Comparison of ENCODE assay signal across 11 cellular contexts in genomic region chr17:77462553-77463497, GRCh38.
DNase-seq lines count a peak whose midpoint lies in the region; ATAC-seq and TF ChIP-seq lines count a peak whose summit lies in the region.
"Had no signal": no experiment of that assay in that cellular context is flagged by ENCODE, and none has a peak within 500 bp of the region (broad histone marks: within the 10 kb centered on the region; RNA-seq: fewer than 3 reads in every experiment).

No MANE protein-coding gene starts in this region.

- no peaks in the 10 kb centered on the region for H3K27me3 Mint-ChIP-seq in activated T-cell treated with anti-CD3 and anti-CD28 coated beads, Interleukin-2, amount 50 U/mL, for 24 hours
- H3K27me3 Mint-ChIP-seq in activated T-helper 1 cell treated with anti-CD3 and anti-CD28 coated beads, Interleukin-12 subunit alpha, Interleukin-12 subunit beta, Interleukin-2, Interleukin-4 antibody, amounts not matched to agents 30 ng/mL and 10 ng/mL and 1 ng/mL, durations not matched to agents 14 hours and 24 hours and 36 hours (ENCODE audit: insufficient read depth) = no peaks in the 10 kb centered on the region
- no peaks in the 10 kb centered on the region for H3K27me3 Mint-ChIP-seq in stimulated activated naive CD8-positive, alpha-beta T cell treated with anti-CD3 and anti-CD28 coated beads, Interleukin-15, amount 100 ng/mL, for 72 hours

- H3K4me3 Mint-ChIP-seq in activated T-cell treated with anti-CD3 and anti-CD28 coated beads, Interleukin-2, amount 50 U/mL, for 24 hours = peak overlapping the region; percentile 98
- peak overlapping the region; percentile 72 for H3K4me3 Mint-ChIP-seq in activated T-helper 1 cell treated with anti-CD3 and anti-CD28 coated beads, Interleukin-12 subunit alpha, Interleukin-12 subunit beta, Interleukin-2, Interleukin-4 antibody, amounts not matched to agents 30 ng/mL and 10 ng/mL and 1 ng/mL, durations not matched to agents 14 hours and 24 hours and 36 hours
- peak overlapping the region; percentile 93 to 94 for H3K4me3 Mint-ChIP-seq in stimulated activated naive CD8-positive, alpha-beta T cell treated with anti-CD3 and anti-CD28 coated beads, Interleukin-15, amount 100 ng/mL, for 72 hours

- no peaks in the 10 kb centered on the region for H3K9me3 ChIP-seq in lower lobe of right lung
- H3K9me3 ChIP-seq: thoracic aorta had no signal

- H3K36me3 Mint-ChIP-seq in activated T-cell treated with anti-CD3 and anti-CD28 coated beads, Interleukin-2, amount 50 U/mL, for 24 hours (ENCODE audit: low read depth) = peaks cover 78% of the 10 kb centered on the region
- H3K36me3 Mint-ChIP-seq in activated T-helper 1 cell treated with anti-CD3 and anti-CD28 coated beads, Interleukin-12 subunit alpha, Interleukin-12 subunit beta, Interleukin-2, Interleukin-4 antibody, amounts not matched to agents 30 ng/mL and 10 ng/mL and 1 ng/mL, durations not matched to agents 14 hours and 24 hours and 36 hours (ENCODE audit: low read depth) = peaks cover 30% of the 10 kb centered on the region

- no peaks in the 10 kb centered on the region for H3K9me3 Mint-ChIP-seq in activated T-cell treated with anti-CD3 and anti-CD28 coated beads, Interleukin-2, amount 50 U/mL, for 24 hours
- no peaks in the 10 kb centered on the region for H3K9me3 Mint-ChIP-seq in activated T-helper 1 cell treated with anti-CD3 and anti-CD28 coated beads, Interleukin-12 subunit alpha, Interleukin-12 subunit beta, Interleukin-2, Interleukin-4 antibody, amounts not matched to agents 30 ng/mL and 10 ng/mL and 1 ng/mL, durations not matched to agents 14 hours and 24 hours and 36 hours
- H3K9me3 Mint-ChIP-seq in stimulated activated naive CD8-positive, alpha-beta T cell treated with anti-CD3 and anti-CD28 coated beads, Interleukin-15, amount 100 ng/mL, for 72 hours = peaks cover 0 to 4% of the 10 kb centered on the region in 2 donors

- H3K4me3 ChIP-seq in lower lobe of right lung (no peak overlapping the region), coronary artery (no peak overlapping the region)
- H3K4me3 ChIP-seq: thoracic aorta had no signal

- DNase-seq in activated T-cell treated with anti-CD3 and anti-CD28 coated beads, Interleukin-2, amount 50 U/mL, for 24 hours = no peak
- DNase-seq in activated T-cell treated with anti-CD3 and anti-CD28 coated beads, Interleukin-2, amount 50 U/mL, for 48 hours = no peak
- DNase-seq in activated T-helper 1 cell treated with anti-CD3 and anti-CD28 coated beads, Interleukin-12 subunit alpha, Interleukin-12 subunit beta, Interleukin-2, Interleukin-4 antibody, amounts not matched to agents 30 ng/mL and 10 ng/mL and 1 ng/mL, durations not matched to agents 14 hours and 24 hours and 36 hours (ENCODE audit: low spot score) = no peak
- DNase-seq in lower lobe of right lung = no peak
- DNase-seq in stimulated activated naive CD8-positive, alpha-beta T cell treated with anti-CD3 and anti-CD28 coated beads, Interleukin-15, amount 100 ng/mL, for 72 hours = no peak
- no peak for DNase-seq in coronary artery (ENCODE audit: low spot score)
- DNase-seq: NCI-H187; stimulated activated CD4-positive, alpha-beta T cell treated with anti-CD3 and anti-CD28 coated beads, Interleukin-2, amount 100 ng/mL, for 24 hours had no signal

- H3K36me3 ChIP-seq in lower lobe of right lung = peaks cover 3% of the 10 kb centered on the region
- H3K36me3 ChIP-seq: thoracic aorta had no signal

- no peak for TF ChIP-seq CTCF in lower lobe of right lung (IDR thresholded peaks at IDR 0.05)
- no peak for TF ChIP-seq CTCF in coronary artery (IDR thresholded peaks at IDR 0.05)

- H3K27ac Mint-ChIP-seq in activated T-cell treated with anti-CD3 and anti-CD28 coated beads, Interleukin-2, amount 50 U/mL, for 24 hours = peak overlapping the region; percentile 97
- peak overlapping the region; percentile 98 for H3K27ac Mint-ChIP-seq in activated T-helper 1 cell treated with anti-CD3 and anti-CD28 coated beads, Interleukin-12 subunit alpha, Interleukin-12 subunit beta, Interleukin-2, Interleukin-4 antibody, amounts not matched to agents 30 ng/mL and 10 ng/mL and 1 ng/mL, durations not matched to agents 14 hours and 24 hours and 36 hours
- peak overlapping the region; percentile 94 to 99 for H3K27ac Mint-ChIP-seq in stimulated activated naive CD8-positive, alpha-beta T cell treated with anti-CD3 and anti-CD28 coated beads, Interleukin-15, amount 100 ng/mL, for 72 hours

- peaks cover 91% of the 10 kb centered on the region for H3K4me1 Mint-ChIP-seq in activated T-cell treated with anti-CD3 and anti-CD28 coated beads, Interleukin-2, amount 50 U/mL, for 24 hours (ENCODE audit: low read depth)
- H3K4me1 Mint-ChIP-seq in activated T-helper 1 cell treated with anti-CD3 and anti-CD28 coated beads, Interleukin-12 subunit alpha, Interleukin-12 subunit beta, Interleukin-2, Interleukin-4 antibody, amounts not matched to agents 30 ng/mL and 10 ng/mL and 1 ng/mL, durations not matched to agents 14 hours and 24 hours and 36 hours (ENCODE audit: low read depth) = peaks cover 77% of the 10 kb centered on the region
- H3K4me1 Mint-ChIP-seq in stimulated activated naive CD8-positive, alpha-beta T cell treated with anti-CD3 and anti-CD28 coated beads, Interleukin-15, amount 100 ng/mL, for 72 hours = peaks cover 98% of the 10 kb centered on the region

- intact Hi-C loops in activated T-helper 1 cell treated with anti-CD3 and anti-CD28 coated beads, Interleukin-12 subunit alpha, Interleukin-12 subunit beta, Interleukin-2, Interleukin-4 antibody, amounts not matched to agents 30 ng/mL and 10 ng/mL and 1 ng/mL, durations not matched to agents 14 hours and 24 hours and 36 hours (cut with micrococcal nuclease) = loop anchor here (2.0 to 5.0 kb wide), 2 partner anchors 58 to 1544 kb away; partner anchors contain the start of gene CANT1
- intact Hi-C loops in lower lobe of right lung (cut with DNase I) = no loop called here

- ATAC-seq in lower lobe of right lung = no peak
- no peak for ATAC-seq in stimulated activated naive CD8-positive, alpha-beta T cell treated with anti-CD3 and anti-CD28 coated beads, Interleukin-15, amount 100 ng/mL, for 72 hours
- no peak for ATAC-seq in HG03457 (IDR thresholded peaks at IDR 0.05; ENCODE audit: unreplicated experiment)
- no peak for ATAC-seq in HG02571 (IDR thresholded peaks at IDR 0.05; ENCODE audit: unreplicated experiment)

- H3K4me1 ChIP-seq in lower lobe of right lung = peaks cover 93% of the 10 kb centered on the region

- peak overlapping the region; percentile 63 for H3K27ac ChIP-seq in lower lobe of right lung
- no peak overlapping the region for H3K27ac ChIP-seq in coronary artery
- H3K27ac ChIP-seq: thoracic aorta had no signal

- H3K27me3 ChIP-seq in lower lobe of right lung (ENCODE audit: low read depth) = no peaks in the 10 kb centered on the region
